Comparison of ENCODE assay signal across 1 cellular context in the genomic region with DNA sequence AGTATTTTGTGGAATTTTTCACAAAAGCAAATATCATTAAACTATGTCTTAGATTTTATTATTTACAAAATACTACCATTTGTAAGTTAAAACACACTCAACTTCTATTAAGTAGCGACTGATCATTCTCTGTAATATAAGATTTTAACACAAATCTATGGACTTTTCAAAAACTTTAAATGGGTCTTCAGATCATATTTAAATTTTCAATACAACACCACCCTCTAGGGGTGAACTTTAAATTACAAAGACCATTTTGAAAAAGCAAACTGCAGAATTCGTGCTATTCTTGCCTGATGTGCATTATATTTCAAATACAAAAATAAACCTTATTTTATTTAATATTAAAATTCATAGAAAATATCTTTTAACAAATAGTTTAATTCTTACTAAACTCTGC.
TF ChIP-seq lines count a peak whose summit lies in the region.

No MANE protein-coding gene starts in this region.

TF ChIP-seq in HepG2, 621 proteins besides CTCF, POLR2A, EP300 and RAD21 (continued from another document):
- TF ChIP-seq ZHX2 (IDR thresholded peaks at IDR 0.05; ENCODE audit: low read depth) (no peak), ZHX2 (CRISPR knock-in tag; IDR thresholded peaks at IDR 0.05; ENCODE audit: borderline replicate concordance) (no peak), ZNF75D (CRISPR knock-in tag; IDR thresholded peaks at IDR 0.05; ENCODE audit: borderline replicate concordance) (no peak)
TF ChIP-seq in HepG2: peak in this region for 2.
